In the genomic region with DNA sequence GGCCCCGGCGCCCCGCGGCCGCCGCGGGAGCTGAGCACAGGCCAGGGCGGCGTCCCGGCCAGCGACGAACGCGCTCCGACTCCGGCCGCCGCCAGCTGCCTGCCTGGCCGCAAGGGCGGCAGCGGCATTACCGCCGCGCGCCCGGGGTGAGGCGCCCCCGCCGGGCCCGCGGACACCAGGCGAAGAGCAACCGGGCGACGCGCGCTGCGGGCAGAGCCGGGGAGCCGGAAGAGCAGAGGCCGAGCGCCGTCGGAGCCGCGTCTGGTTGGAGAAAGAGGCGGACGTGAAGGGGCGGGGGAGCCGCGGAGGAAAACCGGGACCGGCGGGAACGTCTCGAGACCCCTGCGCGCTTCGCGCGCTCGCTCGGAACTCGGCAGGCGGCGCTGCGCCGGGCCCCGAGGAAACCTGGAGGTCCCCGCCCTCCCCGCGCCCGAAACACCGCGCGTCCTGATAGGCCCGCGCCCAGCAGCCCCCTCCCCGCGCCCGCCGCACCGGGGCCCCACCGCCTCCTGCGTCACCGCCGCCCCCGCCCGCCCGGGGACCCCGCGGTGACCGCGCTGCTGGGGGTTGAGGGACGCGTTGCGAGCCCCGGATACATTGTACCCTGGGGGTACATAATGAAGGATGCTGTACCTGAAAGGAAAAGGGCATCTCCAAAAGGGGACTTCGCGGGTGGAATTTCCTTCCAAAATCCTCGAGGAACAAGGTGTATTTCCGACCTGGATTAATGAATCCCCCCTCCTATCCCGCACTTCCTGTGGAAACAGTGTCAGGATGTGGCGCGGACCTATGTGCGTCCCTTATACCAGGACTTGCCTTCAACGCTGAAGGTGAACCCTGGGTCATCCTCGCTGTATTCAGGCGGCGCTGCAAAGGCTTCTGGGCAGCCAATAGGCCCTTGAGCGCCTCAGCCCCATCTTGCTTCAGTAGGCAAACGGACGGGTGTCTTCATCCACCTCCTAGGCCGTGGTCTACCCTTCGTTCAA, we compare ENCODE assay signal across 8 cellular contexts. TPM values are rescaled to one million over a fixed set of nuclear protein-coding genes. Genes with fewer than 3 reads are reported as not detected.
DNase-seq lines count a peak whose midpoint lies in the region; ATAC-seq and TF ChIP-seq lines count a peak whose summit lies in the region.

No MANE protein-coding gene starts in this region.

- H3K9ac ChIP-seq in HUES48 (ENCODE audit: low read depth, low read length) (peak overlapping the region; percentile 72), OCI-LY3 (ENCODE audit: low read length) (peak overlapping the region; percentile 72)

- H3K27me3 Mint-ChIP-seq in nephron progenitor cell (ENCODE audit: low read depth, poor library complexity): no peaks in the 10 kb centered on the region

- H3K27ac ChIP-seq in HUES48 (ENCODE audit: low read depth, low read length) (peak overlapping the region; percentile 88), OCI-LY3 (ENCODE audit: low read length) (peak overlapping the region; percentile 32; the same call in 1 of the 2 replicates), thoracic aorta (peak overlapping the region in 1 of 2 donors; percentile 17)

- DNase-seq in DMS53 treated with DMSO at 0.1 percent for 48 hours (lab: John Stamatoyannopoulos, UW; ENCODE audit: unreplicated experiment) (peak; percentile 47), foreskin fibroblast (peak; percentile 48 to 85), nephron progenitor cell (peak; percentile 86), thoracic aorta (ENCODE audit: low spot score) (no peak)
- peak; percentile 7 for DNase-seq in activated effector memory CD4-positive, alpha-beta T cell treated with Interleukin-2 at 50 U/mL for 16 hours

- H3K79me2 ChIP-seq in OCI-LY3 (ENCODE audit: low read length): no peaks in the 10 kb centered on the region

- H3K27me3 ChIP-seq in HUES48 (ENCODE audit: control insufficient read depth, insufficient read depth, low read length) (no peaks in the 10 kb centered on the region), OCI-LY3 (ENCODE audit: low read depth, low read length) (no peaks in the 10 kb centered on the region), thoracic aorta (replicated peaks; ENCODE audit: insufficient read depth) (no peaks in the 10 kb centered on the region)

- H3K27ac Mint-ChIP-seq in nephron progenitor cell: peak overlapping the region; percentile 87

- H3K4me2 ChIP-seq in OCI-LY3 (ENCODE audit: low read length): peak overlapping the region; percentile 98

- H3K4me3 Mint-ChIP-seq in nephron progenitor cell: peak overlapping the region; percentile 87

- no peaks in the 10 kb centered on the region for H3K9me3 Mint-ChIP-seq in nephron progenitor cell

- H3K4me1 Mint-ChIP-seq in nephron progenitor cell: peaks cover 45% of the 10 kb centered on the region

- H2AFZ ChIP-seq in OCI-LY3 (ENCODE audit: low read depth, low read length): peak overlapping the region; percentile 96

- TF ChIP-seq CTCF in OCI-LY3 (IDR thresholded peaks at IDR 0.05; ENCODE audit: low read depth, low read length) (peak; percentile 52), foreskin fibroblast (IDR thresholded peaks at IDR 0.05; ENCODE audit: low read depth, low read length) (no peak), nephron progenitor cell (IDR thresholded peaks at IDR 0.05) (peak; percentile 22), thoracic aorta (IDR thresholded peaks at IDR 0.05) (peak; percentile 40)

- no peaks in the 10 kb centered on the region for H3K9me3 ChIP-seq in HUES48 (ENCODE audit: control insufficient read depth, insufficient read depth, low read length)
- H3K9me3 ChIP-seq in OCI-LY3 (ENCODE audit: insufficient read depth, low read length): no peaks in the 10 kb centered on the region
- H3K9me3 ChIP-seq in thoracic aorta: no peaks in the 10 kb centered on the region

- H4K20me1 ChIP-seq in OCI-LY3 (ENCODE audit: insufficient read depth, low read length): no peaks in the 10 kb centered on the region

- peaks cover 39% of the 10 kb centered on the region for H3K4me1 ChIP-seq in HUES48 (ENCODE audit: control insufficient read depth, insufficient read depth, low read length)
- H3K4me1 ChIP-seq in OCI-LY3 (ENCODE audit: low read length): peaks cover 28% of the 10 kb centered on the region
- H3K4me1 ChIP-seq in thoracic aorta (ENCODE audit: control insufficient read depth in 1 of 2, low read depth in 2 of 2): peaks cover 0 to 5% of the 10 kb centered on the region in 2 donors

- no peaks in the 10 kb centered on the region for H3K36me3 Mint-ChIP-seq in nephron progenitor cell (ENCODE audit: low read depth)

- H3K4me3 ChIP-seq in HUES48 (ENCODE audit: low read depth, low read length) (peak overlapping the region; percentile 89), OCI-LY3 (ENCODE audit: low read length) (peak overlapping the region; percentile 95), foreskin fibroblast (ENCODE audit: low read depth in 1 of 2, low read length in 2 of 2) (peak overlapping the region; percentile 34 to 64), thoracic aorta (peak overlapping the region; percentile 77)

- peak; percentile 65 for ATAC-seq in GM21390 (IDR thresholded peaks at IDR 0.05; ENCODE audit: unreplicated experiment)
- ATAC-seq in thoracic aorta (ENCODE audit: insufficient number of reproducible peaks, low FRiP score, low read depth): peak; percentile 56

- H3K36me3 ChIP-seq in HUES48 (ENCODE audit: control insufficient read depth, insufficient read depth, low read length) (no peaks in the 10 kb centered on the region), OCI-LY3 (replicated peaks; ENCODE audit: low read depth, low read length) (no peaks in the 10 kb centered on the region), thoracic aorta (no peaks in the 10 kb centered on the region)

RNA-seq across cellular contexts. Expression of gene B4GALT6, which starts 1.0 kb away (rescaled TPM):
- total RNA-seq in thoracic aorta: 1 to 10 TPM in 1 of 2 donors, under 1 TPM in 1; 0.95 to 3.0 TPM
